23 cellular contexts compared by ENCODE assay signal in genomic region chr9:128887049-128887448, GRCh38. TPM values are rescaled to one million over a fixed set of nuclear protein-coding genes. Genes with fewer than 3 reads are reported as not detected.
DNase-seq lines count a peak whose midpoint lies in the region; ATAC-seq and TF ChIP-seq lines count a peak whose summit lies in the region.
"Had no signal": no experiment of that assay in that cellular context is flagged by ENCODE, and none has a peak within 500 bp of the region (broad histone marks: within the 10 kb centered on the region; RNA-seq: fewer than 3 reads in every experiment).

No MANE protein-coding gene starts in this region.

- H3K4me3 ChIP-seq in left ventricle myocardium inferior: no peak overlapping the region
- no peak overlapping the region for H3K4me3 ChIP-seq in right cardiac atrium (ENCODE audit: low read length)
- no peak overlapping the region for H3K4me3 ChIP-seq in ascending aorta
- no peak overlapping the region for H3K4me3 ChIP-seq in lung
- H3K4me3 ChIP-seq in vagina: no peak overlapping the region
- H3K4me3 ChIP-seq: Peyer's patch, testis had no signal

- ATAC-seq in right cardiac atrium: no peak
- no peak for ATAC-seq in lung (ENCODE audit: insufficient read depth, low FRiP score)
- no peak for ATAC-seq in foreskin keratinocyte
- ATAC-seq: activated CD8-positive, alpha-beta T cell treated with anti-CD3 and anti-CD28 coated beads, Interleukin-2, amount 10 ng/mL, durations not matched to agents 7 days and 5 days had no signal

- intact Hi-C loops in left ventricle myocardium inferior (cut with micrococcal nuclease): no loop called here
- intact Hi-C loops in right cardiac atrium (cut with DNase I): no loop called here
- intact Hi-C loops in ascending aorta (cut with DNase I): no loop called here
- intact Hi-C loops in vagina (cut with DNase I): no loop called here

- no peak for TF ChIP-seq CTCF in left ventricle myocardium inferior (IDR thresholded peaks at IDR 0.05; ENCODE audit: borderline replicate concordance)
- no peak for TF ChIP-seq CTCF in ascending aorta (IDR thresholded peaks at IDR 0.05)
- TF ChIP-seq CTCF in lung (IDR thresholded peaks at IDR 0.05; ENCODE audit: control extremely low read depth, extremely low read depth): no peak
- TF ChIP-seq CTCF in vagina (IDR thresholded peaks at IDR 0.05): no peak
- TF ChIP-seq CTCF in foreskin keratinocyte (conservative IDR thresholded peaks at IDR 0.05): no peak

- H3K9me3 ChIP-seq in left ventricle myocardium inferior (replicated peaks) (no peaks in the 10 kb centered on the region), right cardiac atrium (ENCODE audit: control insufficient read depth, low read length) (no peaks in the 10 kb centered on the region), ascending aorta (no peaks in the 10 kb centered on the region), lung (ENCODE audit: control insufficient read depth in 2 of 2, insufficient read depth in 1 of 2, low read length in 1 of 2) (no peaks in the 10 kb centered on the region), vagina (no peaks in the 10 kb centered on the region)
- H3K9me3 ChIP-seq: Peyer's patch, testis had no signal

- H3K4me1 ChIP-seq in left ventricle myocardium inferior (peaks cover 93% of the 10 kb centered on the region), right cardiac atrium (ENCODE audit: control insufficient read depth, insufficient read depth, low read length) (peaks cover 22% of the 10 kb centered on the region), ascending aorta (peaks cover 34 to 68% of the 10 kb centered on the region in 2 donors), lung (ENCODE audit: control insufficient read depth in 2 of 2, insufficient read depth in 2 of 2, low read length in 2 of 2) (peaks cover 11 to 30% of the 10 kb centered on the region in 2 donors), vagina (peaks cover 90% of the 10 kb centered on the region), foreskin keratinocyte (peaks cover 40% of the 10 kb centered on the region)

- 98% methylated on average over 3 of the region's 3 CpGs for WGBS in right cardiac atrium
- 96 to 100% methylated on average over 3 of the region's 3 CpGs for WGBS in lung, 2 donors

- no peak for TF ChIP-seq POLR2A in vagina (IDR thresholded peaks at IDR 0.05)

- DNase-seq in left ventricle myocardium inferior (no peak), right cardiac atrium (no peak), ascending aorta (ENCODE audit: low spot score in 2 of 2) (no peak), lung (ENCODE audit: low spot score) (no peak), vagina (ENCODE audit: extremely low spot score in 2 of 2) (no peak), Kasumi-1 (lab: John Stamatoyannopoulos, UW) (no peak), NCI-H1436 (lab: John Stamatoyannopoulos, UW) (no peak), foreskin keratinocyte (no peak)
- DNase-seq: activated CD8-positive, alpha-beta T cell treated with anti-CD3 and anti-CD28 coated beads, Interleukin-2, amount 10 ng/mL, durations not matched to agents 7 days and 5 days; activated effector memory CD4-positive, alpha-beta T cell treated with Interleukin-2 at 50 U/mL for 16 hours; activated naive CD8-positive, alpha-beta T cell treated with anti-CD3 and anti-CD28 coated beads, Interleukin-2, amount 10 ng/mL, durations not matched to agents 7 days and 5 days; CD8-positive, alpha-beta memory T cell; DMS 273 treated with DMSO at 0.1 percent for 48 hours; EL; kidney glomerular epithelial cell; mammary epithelial cell; NCI-H1092 treated with DMSO at 0.1 percent for 48 hours; NCI-H2029; NCI-H69; Peyer's patch; stimulated activated naive CD4-positive, alpha-beta T cell treated with Interleukin-2 at 50 U/mL for 16 hours; testis had no signal

- H3K27ac ChIP-seq in left ventricle myocardium inferior (replicated peaks) (peak overlapping the region; percentile 98), right cardiac atrium (ENCODE audit: low read length) (no peak overlapping the region), ascending aorta (peak overlapping the region; percentile 96 to 98), lung (ENCODE audit: low read depth in 1 of 2, low read length in 1 of 2) (peak overlapping the region; percentile 26 to 30), vagina (peak overlapping the region; percentile 98), foreskin keratinocyte (no peak overlapping the region)
- H3K27ac ChIP-seq: testis had no signal

- H3K36me3 ChIP-seq in left ventricle myocardium inferior: peaks cover 43% of the 10 kb centered on the region
- H3K36me3 ChIP-seq in ascending aorta: peaks cover 28 to 55% of the 10 kb centered on the region in 2 donors
- H3K36me3 ChIP-seq in lung (ENCODE audit: control insufficient read depth in 2 of 2, insufficient read depth in 2 of 2, low read length in 2 of 2): peaks cover 5 to 43% of the 10 kb centered on the region in 2 donors
- peaks cover 0 to 22% of the 10 kb centered on the region in 2 donors for H3K36me3 ChIP-seq in vagina

- H3K27me3 ChIP-seq in left ventricle myocardium inferior (ENCODE audit: low read depth) (no peaks in the 10 kb centered on the region), right cardiac atrium (ENCODE audit: control insufficient read depth, insufficient read depth) (no peaks in the 10 kb centered on the region), ascending aorta (no peaks in the 10 kb centered on the region), lung (ENCODE audit: control insufficient read depth, insufficient read depth) (no peaks in the 10 kb centered on the region), vagina (no peaks in the 10 kb centered on the region), foreskin keratinocyte (no peaks in the 10 kb centered on the region)
- H3K27me3 ChIP-seq: Peyer's patch, testis had no signal

RNA-seq across cellular contexts. Expression of gene LRRC8A, which starts 5.1 kb away (rescaled TPM):
- 19.8 TPM for total RNA-seq in left ventricle myocardium inferior
- total RNA-seq in right cardiac atrium: 10 to 100 TPM; 22.5 to 49.8 (median 26.3) TPM
- 28.3 TPM for polyA plus RNA-seq in right cardiac atrium
- 227 TPM for total RNA-seq in ascending aorta
- total RNA-seq in lung: 10 to 100 TPM; 30.4 to 60.8 TPM
- polyA plus RNA-seq in lung: 10 to 100 TPM; 26.6 to 66.9 TPM
- total RNA-seq in vagina: 110 TPM
- 127 and 152 TPM in 2 replicates for total RNA-seq in foreskin keratinocyte
- 74.0 and 81.3 TPM in 2 replicates for polyA plus RNA-seq in foreskin keratinocyte

RNA-seq across cellular contexts. Expression of gene KYAT1, which starts 5.3 kb away (rescaled TPM):
- total RNA-seq in left ventricle myocardium inferior: 12.1 TPM
- 10 to 100 TPM; 10.1 to 18.0 (median 14.0) TPM for total RNA-seq in right cardiac atrium
- polyA plus RNA-seq in right cardiac atrium: 14.7 TPM
- total RNA-seq in ascending aorta: 4.9 TPM
- 1 to 10 TPM; 4.6 to 7.7 TPM for total RNA-seq in lung
- polyA plus RNA-seq in lung: 1 to 10 TPM; 4.5 to 5.0 TPM
- total RNA-seq in vagina: 11.0 TPM
- 13.2 and 16.2 TPM in 2 replicates for total RNA-seq in foreskin keratinocyte
- 13.0 and 16.4 TPM in 2 replicates for polyA plus RNA-seq in foreskin keratinocyte

RNA-seq across cellular contexts. Expression of gene PHYHD1, which starts 33.7 kb away (rescaled TPM):
- total RNA-seq in left ventricle myocardium inferior: 20.3 TPM
- total RNA-seq in right cardiac atrium: 10 to 100 TPM; 30.4 to 64.4 (median 38.0) TPM
- polyA plus RNA-seq in right cardiac atrium: 57.8 TPM
- 46.1 TPM for total RNA-seq in ascending aorta
- total RNA-seq in lung: 10 to 100 TPM; 25.5 to 66.5 TPM
- 10 to 100 TPM; 21.4 to 86.3 TPM for polyA plus RNA-seq in lung
- total RNA-seq in vagina: 23.6 TPM
- total RNA-seq in foreskin keratinocyte: 8.2 and 12.9 TPM in 2 replicates
- 11.6 and 19.9 TPM in 2 replicates for polyA plus RNA-seq in foreskin keratinocyte
- total RNA-seq: M059J had no signal

RNA-seq across cellular contexts. Expression of gene SPOUT1, which starts 57.5 kb away (rescaled TPM):
- 17.5 TPM for total RNA-seq in left ventricle myocardium inferior
- total RNA-seq in right cardiac atrium: 10 to 100 TPM; 13.4 to 22.1 (median 17.2) TPM
- 11.9 TPM for polyA plus RNA-seq in right cardiac atrium
- 26.5 TPM for total RNA-seq in ascending aorta
- 10 to 100 TPM; 26.1 to 50.0 TPM for total RNA-seq in lung
- 10 to 100 TPM; 23.7 to 32.0 TPM for polyA plus RNA-seq in lung
- 48.6 TPM for total RNA-seq in vagina
- 32.0 and 35.9 TPM in 2 replicates for total RNA-seq in foreskin keratinocyte
- polyA plus RNA-seq in foreskin keratinocyte: 58.9 and 61.1 TPM in 2 replicates

Comparison
In these comparisons a context has a peak if more than half of its experiments do, and no peak if none do; other contexts are left out.
1. H3K27ac ChIP-seq: peak in left ventricle myocardium inferior (single experiment), ascending aorta (2 of 2), lung (2 of 2) and vagina (single experiment); none in right cardiac atrium (single experiment) and foreskin keratinocyte (single experiment).